8 cellular contexts compared by ENCODE assay signal in the genomic region with DNA sequence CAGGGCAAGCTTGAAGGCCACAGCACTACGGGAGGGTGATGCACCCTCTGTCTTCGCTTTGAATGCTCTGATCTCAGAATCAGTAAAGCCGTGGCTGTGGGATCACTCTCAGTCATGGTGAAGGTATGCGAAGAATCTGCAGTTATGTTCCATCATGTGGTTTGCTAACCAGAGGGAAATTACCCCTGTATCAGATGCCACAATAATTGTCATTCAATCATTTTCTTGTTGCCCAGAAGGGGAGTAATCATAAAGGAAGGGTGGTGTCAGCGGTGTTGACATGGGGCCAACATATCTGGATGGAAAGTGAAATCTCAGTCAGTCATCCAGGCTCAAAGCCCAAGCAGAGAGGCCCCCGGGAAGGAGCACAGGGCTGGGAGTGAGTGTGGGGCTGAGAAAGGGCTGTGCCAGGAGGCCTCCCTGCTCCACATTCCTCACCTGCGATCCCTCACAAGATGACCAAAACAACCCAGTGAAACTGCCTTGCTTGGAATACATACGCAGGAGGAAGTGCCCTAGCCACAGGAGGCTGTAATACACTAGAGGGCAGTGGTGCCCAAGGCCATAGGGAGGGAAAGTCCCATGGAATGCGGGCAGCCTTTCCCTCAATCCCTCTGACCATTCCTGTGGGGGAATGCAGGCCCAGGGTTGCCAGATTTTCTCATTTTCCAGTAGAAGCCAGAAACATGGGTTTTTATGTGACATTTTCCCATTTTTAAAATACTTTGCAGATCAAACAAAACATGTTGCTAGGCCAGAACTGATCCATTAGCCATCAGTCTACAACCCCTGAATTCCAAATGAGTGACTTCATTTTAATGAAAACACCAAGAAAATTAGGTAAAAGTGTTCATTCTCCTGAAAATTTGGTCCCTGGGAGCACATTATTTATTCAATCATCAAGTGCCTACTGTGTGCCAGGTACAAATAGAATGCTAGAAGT.
A peak's percentile ranks its signal among the peaks of the same experiment; 100 is the strongest.
DNase-seq lines count a peak whose midpoint lies in the region; ATAC-seq and TF ChIP-seq lines count a peak whose summit lies in the region.

No MANE protein-coding gene starts in this region.

- H3K4me1 ChIP-seq in BE2C (no peaks in the 10 kb centered on the region), RWPE2 (ENCODE audit: insufficient read depth, poor library complexity, severe bottlenecking) (peaks cover 22% of the 10 kb centered on the region)

- peak overlapping the region; percentile 91 for H3K27ac ChIP-seq in RWPE2 (ENCODE audit: poor library complexity, severe bottlenecking)

- ATAC-seq in RWPE2 (ENCODE audit: low read depth) (peak; percentile 91), GM18907 (IDR thresholded peaks at IDR 0.05; ENCODE audit: unreplicated experiment) (no peak), GM21447 (IDR thresholded peaks at IDR 0.05; ENCODE audit: unreplicated experiment) (no peak)

- H3K36me3 ChIP-seq in BE2C (no peaks in the 10 kb centered on the region), RWPE2 (ENCODE audit: low read depth) (no peaks in the 10 kb centered on the region)

- DNase-seq in BE2C (peak; percentile 33), RWPE2 (ENCODE audit: low spot score) (peak; percentile 89), fibroblast of the conjunctiva (ENCODE audit: low read depth) (peak; percentile 78), pulmonary artery endothelial cell (ENCODE audit: low read depth, low spot score) (peak; percentile 7), activated gamma-delta T cell (lab: John Stamatoyannopoulos, UW) (no peak)

- H3K4me3 ChIP-seq in BE2C (ENCODE audit: low read depth, low read length) (no peak overlapping the region), RWPE2 (ENCODE audit: severe bottlenecking) (no peak overlapping the region)

- H3K9me3 ChIP-seq in BE2C (no peaks in the 10 kb centered on the region), RWPE2 (ENCODE audit: severe bottlenecking) (no peaks in the 10 kb centered on the region)

- H3K27me3 ChIP-seq in BE2C (no peaks in the 10 kb centered on the region), RWPE2 (ENCODE audit: insufficient read depth, poor library complexity, severe bottlenecking) (no peaks in the 10 kb centered on the region)

- TF ChIP-seq CTCF in BE2C (IDR thresholded peaks at IDR 0.05; ENCODE audit: low read depth, low read length) (peak; percentile 55), GM12873 (IDR thresholded peaks at IDR 0.05; ENCODE audit: insufficient read depth, low read depth, low read length, missing control alignments) (peak; percentile 53), RWPE2 (IDR thresholded peaks at IDR 0.05; ENCODE audit: poor library complexity, severe bottlenecking) (peak; percentile 92)
